In the genomic region with DNA sequence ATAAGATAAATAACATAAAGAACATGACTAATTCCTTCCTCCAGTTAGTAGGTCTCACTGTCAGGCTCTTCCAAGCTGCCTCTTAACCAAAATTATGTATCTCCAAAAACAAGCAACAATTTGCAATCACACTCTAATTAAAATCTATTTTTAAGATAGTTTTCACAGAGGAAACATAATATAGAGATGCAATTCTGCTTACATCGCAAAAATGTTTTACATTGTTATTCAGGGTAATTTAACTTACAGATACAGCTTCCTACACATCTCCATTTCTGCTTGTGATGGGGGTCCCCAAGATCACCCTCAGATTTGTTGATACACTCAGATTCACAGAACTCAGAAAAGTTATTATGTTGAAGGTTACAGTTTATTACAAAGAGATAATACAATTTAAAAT, we compare ENCODE assay signal across 21 cellular contexts.
DNase-seq lines count a peak whose midpoint lies in the region; ATAC-seq, FAIRE-seq and TF ChIP-seq lines count a peak whose summit lies in the region.
"Had no signal": no experiment of that assay in that cellular context is flagged by ENCODE, and none has a peak within 500 bp of the region (broad histone marks: within the 10 kb centered on the region; RNA-seq: fewer than 3 reads in every experiment).

No MANE protein-coding gene starts in this region.

- no peak overlapping the region for H2BK120ac ChIP-seq in IMR-90 (ENCODE audit: low read depth, low read length)

- no peaks in the 10 kb centered on the region for H3K79me1 ChIP-seq in IMR-90 (ENCODE audit: low read depth in 1 of 2, low read length in 2 of 2)

- no peak for TF ChIP-seq CTCF in HepG2 (CRISPR knock-in tag; IDR thresholded peaks at IDR 0.05)
- no peak for TF ChIP-seq CTCF in right lobe of liver (IDR thresholded peaks at IDR 0.05)
- no peak for TF ChIP-seq CTCF in IMR-90 (conservative IDR thresholded peaks at IDR 0.05; ENCODE audit: low read depth, low read length)
- no peak for TF ChIP-seq CTCF in smooth muscle cell (IDR thresholded peaks at IDR 0.05; ENCODE audit: borderline replicate concordance, insufficient read depth, poor library complexity, severe bottlenecking)

- TF ChIP-seq POLR2A in HepG2 (IDR thresholded peaks at IDR 0.05; ENCODE audit: insufficient read depth in 1 of 2, low read depth in 2 of 2, low read length in 2 of 2) (no peak), right lobe of liver (IDR thresholded peaks at IDR 0.05) (no peak), IMR-90 (IDR thresholded peaks at IDR 0.05; ENCODE audit: low read depth, low read length) (no peak)

- H2AK5ac ChIP-seq in IMR-90 (ENCODE audit: low read depth, low read length) = no peak overlapping the region

- BruUV-seq in HepG2 (replicated peaks; lab: Mats Ljungman, UMichigan) (no TSS peak), IMR-90 (replicated peaks; lab: Mats Ljungman, UMichigan) (no TSS peak)

- H3K9ac ChIP-seq in HepG2 (ENCODE audit: insufficient read depth, low read depth, low read length) = no peak overlapping the region
- H3K9ac ChIP-seq in IMR-90 (ENCODE audit: low read depth, low read length) = no peak overlapping the region
- no peak overlapping the region for H3K9ac ChIP-seq in smooth muscle cell (ENCODE audit: low read depth)

- no peaks in the 10 kb centered on the region for H3F3A ChIP-seq in smooth muscle cell (ENCODE audit: low read depth)

- TF ChIP-seq EP300 in HepG2 (IDR thresholded peaks at IDR 0.05; ENCODE audit: low read depth in 2 of 2, low read length in 2 of 2) (no peak), HepG2 (CRISPR knock-in tag; IDR thresholded peaks at IDR 0.05; ENCODE audit: borderline replicate concordance) (no peak)

- POLR2A ChIA-PET in HepG2 (lab: Yijun Ruan, JAX) (no interaction called here), IMR-90 (lab: Charles Lee; ENCODE audit: unreplicated experiment) (no interaction called here)

- no peaks in the 10 kb centered on the region for H3K79me2 ChIP-seq in HepG2 (ENCODE audit: insufficient read depth, low read length)
- no peaks in the 10 kb centered on the region for H3K79me2 ChIP-seq in smooth muscle cell (ENCODE audit: low read depth)

- no peak overlapping the region for H3K14ac ChIP-seq in IMR-90 (replicated peaks; ENCODE audit: low read depth, low read length)

- H3K27me3 ChIP-seq in HepG2 (ENCODE audit: control insufficient read depth in 1 of 2, insufficient read depth in 2 of 2, low read length in 2 of 2) (no peaks in the 10 kb centered on the region), right lobe of liver (no peaks in the 10 kb centered on the region), IMR-90 (ENCODE audit: control insufficient read depth, insufficient read depth, low read length) (no peaks in the 10 kb centered on the region), smooth muscle cell (ENCODE audit: low read depth) (no peaks in the 10 kb centered on the region)

- 96% methylated on average over 1 of the region's 1 CpG for WGBS in HepG2 (ENCODE audit: low lambda C conversion rate)
- WGBS in right lobe of liver (ENCODE audit: insufficient coverage, low coverage, low lambda C conversion rate, missing lambda C conversion rate) = 100% methylated on average over 1 of the region's 1 CpG
- no CpG with 5 or more reads among the region's 1 CpG for WGBS in IMR-90 (ENCODE audit: extremely low coverage in 2 of 2, insufficient read length in 1 of 2), 2 experiments
- 100% methylated on average over 1 of the region's 1 CpG for WGBS in smooth muscle cell (ENCODE audit: low lambda C conversion rate)

- no peaks in the 10 kb centered on the region for H3K9me1 ChIP-seq in IMR-90 (ENCODE audit: insufficient read depth, low read length)

- intact Hi-C loops in HepG2 (cut with micrococcal nuclease; ENCODE audit: unreplicated experiment) (no loop called here), right lobe of liver (cut with DNase I) (no loop called here), IMR-90 (cut with micrococcal nuclease) (no loop called here)

- H4K5ac ChIP-seq in IMR-90 (ENCODE audit: low read depth, low read length) = no peak overlapping the region

- H2AFZ ChIP-seq in HepG2 (ENCODE audit: low read length) (no peak overlapping the region), IMR-90 (replicated peaks; ENCODE audit: low read length, poor library complexity) (no peak overlapping the region), smooth muscle cell (ENCODE audit: low read depth) (no peak overlapping the region)

- H3K27ac ChIP-seq in HepG2 (ENCODE audit: extremely low read length, insufficient read depth, low read length) = no peak overlapping the region
- no peak overlapping the region for H3K27ac ChIP-seq in right lobe of liver
- H3K27ac ChIP-seq in IMR-90 (ENCODE audit: insufficient read depth, low read length) = no peak overlapping the region
- H3K27ac ChIP-seq in smooth muscle cell (ENCODE audit: low read depth) = peak overlapping the region; percentile 33

- no peak overlapping the region for H3K56ac ChIP-seq in IMR-90 (ENCODE audit: extremely low read depth, insufficient read depth, low read length)

- no peak for DNase-seq in HepG2 (ENCODE audit: low spot score)
- DNase-seq in right lobe of liver = no peak
- no peak for DNase-seq in IMR-90
- DNase-seq in amniotic epithelial cell (ENCODE audit: low read depth) = peak; percentile 20
- no peak for DNase-seq in smooth muscle cell (lab: John Stamatoyannopoulos, UW; ENCODE audit: unreplicated experiment)
- no peak for DNase-seq in stimulated activated CD4-positive, alpha-beta T cell treated with anti-CD3 and anti-CD28 coated beads, Interleukin-4, amount 100 ng/mL, for 24 hours
- DNase-seq: 8988T; Calu3; CD4-positive, alpha-beta T cell; CD8-positive, alpha-beta memory T cell; DMS53; DMS79 treated with DMSO at 0.1 percent for 48 hours; GF-D8; GOT3; HFFc6 had no signal

- H3K9me3 ChIP-seq in HepG2 (ENCODE audit: low read length) = no peaks in the 10 kb centered on the region
- no peaks in the 10 kb centered on the region for H3K9me3 ChIP-seq in right lobe of liver
- peaks cover 1% of the 10 kb centered on the region; the same call in 1 of the 2 replicates for H3K9me3 ChIP-seq in IMR-90 (ENCODE audit: control insufficient read depth, insufficient read depth, low read length)
- H3K9me3 ChIP-seq in smooth muscle cell (replicated peaks; ENCODE audit: low read depth) = no peaks in the 10 kb centered on the region
- H3K9me3 ChIP-seq: HAP-1 had no signal

- H3K4me1 ChIP-seq in HepG2 (ENCODE audit: insufficient read depth, low read length) = peaks cover 10% of the 10 kb centered on the region
- H3K4me1 ChIP-seq in right lobe of liver = no peaks in the 10 kb centered on the region
- H3K4me1 ChIP-seq in IMR-90 (ENCODE audit: control insufficient read depth, insufficient read depth, low read length) = no peaks in the 10 kb centered on the region
- H3K4me1 ChIP-seq in smooth muscle cell (ENCODE audit: low read depth) = peaks cover 10% of the 10 kb centered on the region
- H3K4me1 ChIP-seq: HAP-1 had no signal

- no peak overlapping the region for H2BK5ac ChIP-seq in IMR-90 (ENCODE audit: low read depth, low read length, poor library complexity, severe bottlenecking)

- no peak overlapping the region for H2BK15ac ChIP-seq in IMR-90 (ENCODE audit: low read depth, low read length)

- no peak overlapping the region for H4K91ac ChIP-seq in IMR-90 (ENCODE audit: insufficient read depth, low read depth, low read length)

- dilution Hi-C loops in IMR-90 (cut with HindIII; ENCODE audit: low sequenced_read_pairs, unreplicated experiment) = no loop called here

- ATAC-seq in HepG2 (no peak), right lobe of liver (no peak), IMR-90 (ENCODE audit: low read depth) (no peak), HG03095 (IDR thresholded peaks at IDR 0.05; ENCODE audit: unreplicated experiment) (no peak), HG03565 (IDR thresholded peaks at IDR 0.05; ENCODE audit: unreplicated experiment) (no peak)

- H3K18ac ChIP-seq in IMR-90 (ENCODE audit: low read depth, low read length) = no peak overlapping the region

- no peak overlapping the region for H2BK20ac ChIP-seq in IMR-90 (ENCODE audit: low read depth, low read length)

- H3K23ac ChIP-seq in IMR-90 (ENCODE audit: low read depth, low read length) = no peak overlapping the region

- no peak overlapping the region for H2AK9ac ChIP-seq in IMR-90 (replicated peaks; ENCODE audit: low read depth, low read length, poor library complexity)

- H3K36me3 ChIP-seq in HepG2 (replicated peaks in 1 of 2; ENCODE audit: control insufficient read depth in 1 of 2, insufficient read depth in 2 of 2, low read length in 2 of 2) (no peaks in the 10 kb centered on the region), right lobe of liver (no peaks in the 10 kb centered on the region), IMR-90 (ENCODE audit: control insufficient read depth, insufficient read depth, low read length) (no peaks in the 10 kb centered on the region), smooth muscle cell (ENCODE audit: low read depth) (no peaks in the 10 kb centered on the region)
- H3K36me3 ChIP-seq: HAP-1 had no signal

- H3K4me2 ChIP-seq in HepG2 (ENCODE audit: low read depth, low read length) (no peak overlapping the region), IMR-90 (ENCODE audit: low read depth, low read length) (no peak overlapping the region), smooth muscle cell (peak overlapping the region; percentile 55)

- CTCF ChIA-PET in HepG2 (lab: Yijun Ruan, JAX; ENCODE audit: low intra/inter-chr PET ratio, low total read pairs) (no interaction called here), IMR-90 (lab: Yijun Ruan, JAX) (no interaction called here)

- in situ Hi-C loops in HepG2 (cut with HindIII; ENCODE audit: extremely low pct_ligation_motif_present, low pct_unique_long_range_greater_than_20kb) = no loop called here
- in situ Hi-C loops in IMR-90 (cut with MboI; ENCODE audit: low sequenced_read_pairs) = no loop called here

- TF ChIP-seq RAD21 in HepG2 (CRISPR knock-in tag; IDR thresholded peaks at IDR 0.05) (no peak), IMR-90 (IDR thresholded peaks at IDR 0.05; ENCODE audit: low read length) (no peak)

- FAIRE-seq in HepG2 (lab: Jason Lieb, UNC) = no peak
- FAIRE-seq: GM12891, GM18507, H54 had no signal

- no peak overlapping the region for H3K4ac ChIP-seq in IMR-90 (ENCODE audit: low read depth, low read length)

- H4K20me1 ChIP-seq in HepG2 (ENCODE audit: insufficient read depth, low read length) (no peaks in the 10 kb centered on the region; the same call in 1 of the 2 replicates), IMR-90 (ENCODE audit: insufficient read depth, low read length) (no peaks in the 10 kb centered on the region), smooth muscle cell (ENCODE audit: low read depth) (no peaks in the 10 kb centered on the region)

- H3K4me3 ChIP-seq in HepG2 (replicated peaks in 1 of 3; ENCODE audit: insufficient read depth in 1 of 3, low read depth in 2 of 3, low read length in 3 of 3) (no peak overlapping the region), right lobe of liver (no peak overlapping the region), IMR-90 (ENCODE audit: insufficient read depth, low read depth, low read length) (no peak overlapping the region), smooth muscle cell (no peak overlapping the region)
- H3K4me3 ChIP-seq: HAP-1 had no signal

- no peak overlapping the region for H4K8ac ChIP-seq in IMR-90 (ENCODE audit: low read depth in 2 of 2, low read length in 2 of 2)

TF ChIP-seq in HepG2, 621 proteins besides CTCF, POLR2A, EP300 and RAD21 (continues in another document):
- peak in 1 of 2 experiments; percentile 62; a peak in 2 of 4 replicates for TF ChIP-seq MAFK (conservative IDR thresholded peaks at IDR 0.05 in 1 of 2, IDR thresholded peaks at IDR 0.05 in 1 of 2; ENCODE audit: low read length in 2 of 2)
